9 cellular contexts compared by ENCODE assay signal in genomic region chr19:38564981-38565685, GRCh38. TPM values are rescaled to one million over a fixed set of nuclear protein-coding genes. Genes with fewer than 3 reads are reported as not detected.
DNase-seq lines count a peak whose midpoint lies in the region; ATAC-seq and TF ChIP-seq lines count a peak whose summit lies in the region.
"Had no signal": no experiment of that assay in that cellular context is flagged by ENCODE, and none has a peak within 500 bp of the region (broad histone marks: within the 10 kb centered on the region; RNA-seq: fewer than 3 reads in every experiment).

No MANE protein-coding gene starts in this region.

- H3K9me3 Mint-ChIP-seq in activated T-cell treated with anti-CD3 and anti-CD28 coated beads, Interleukin-2, amount 50 U/mL, for 4 hours: no peaks in the 10 kb centered on the region

- H3K4me1 Mint-ChIP-seq in activated T-cell treated with anti-CD3 and anti-CD28 coated beads, Interleukin-2, amount 50 U/mL, for 4 hours (ENCODE audit: low read depth): peaks cover 24% of the 10 kb centered on the region

- no peaks in the 10 kb centered on the region for H3K4me1 ChIP-seq in iPS-15b (ENCODE audit: control insufficient read depth, insufficient read depth, low read length)

- no peak overlapping the region for H3K27ac ChIP-seq in WERI-Rb-1

- H3K36me3 ChIP-seq in iPS-15b (ENCODE audit: control insufficient read depth, insufficient read depth, low read length) (peaks cover 27% of the 10 kb centered on the region), WERI-Rb-1 (no peaks in the 10 kb centered on the region)

- no peak for TF ChIP-seq CTCF in WERI-Rb-1 (IDR thresholded peaks at IDR 0.05; ENCODE audit: low read depth, low read length)

- H3K9me3 ChIP-seq in iPS-15b (ENCODE audit: control insufficient read depth, insufficient read depth, low read length) (no peaks in the 10 kb centered on the region), WERI-Rb-1 (ENCODE audit: severe bottlenecking) (no peaks in the 10 kb centered on the region)

- H3K4me3 Mint-ChIP-seq in activated T-cell treated with anti-CD3 and anti-CD28 coated beads, Interleukin-2, amount 50 U/mL, for 4 hours: peak overlapping the region; percentile 64

- peak; percentile 70 to 71 for ATAC-seq in activated T-cell treated with anti-CD3 and anti-CD28 coated beads, Interleukin-2, amount 50 U/mL, for 4 hours
- no peak for ATAC-seq in HG03457 (IDR thresholded peaks at IDR 0.05; ENCODE audit: unreplicated experiment)

- no peak overlapping the region for H3K9ac ChIP-seq in iPS-15b (ENCODE audit: low read depth, low read length)

- H3K36me3 Mint-ChIP-seq in activated T-cell treated with anti-CD3 and anti-CD28 coated beads, Interleukin-2, amount 50 U/mL, for 4 hours (ENCODE audit: insufficient read depth): no peaks in the 10 kb centered on the region

- H3K27me3 Mint-ChIP-seq in activated T-cell treated with anti-CD3 and anti-CD28 coated beads, Interleukin-2, amount 50 U/mL, for 4 hours (ENCODE audit: low read depth): peaks cover 12% of the 10 kb centered on the region

- DNase-seq in stimulated activated CD4-positive, alpha-beta T cell treated with anti-CD3 and anti-CD28 coated beads, Interleukin-15, amount 100 ng/mL, for 24 hours: peak; percentile 41
- DNase-seq in stimulated activated CD4-positive, alpha-beta T cell treated with anti-CD3 and anti-CD28 coated beads, Interleukin-4, amount 100 ng/mL, for 24 hours: no peak
- DNase-seq in activated T-cell treated with anti-CD3 and anti-CD28 coated beads, Interleukin-2, amount 50 U/mL, for 4 hours: no peak
- no peak for DNase-seq in NCI-H1436 (lab: John Stamatoyannopoulos, UW)
- no peak for DNase-seq in WERI-Rb-1
- no peak for DNase-seq in NCI-H1092 treated with DMSO at 0.1 percent for 48 hours (lab: John Stamatoyannopoulos, UW)
- DNase-seq: head of caudate nucleus had no signal

- H3K27me3 ChIP-seq in iPS-15b (ENCODE audit: control insufficient read depth, insufficient read depth, low read length) (peaks cover 5% of the 10 kb centered on the region), WERI-Rb-1 (ENCODE audit: insufficient read depth, low read depth, severe bottlenecking) (no peaks in the 10 kb centered on the region)

- peak overlapping the region; percentile 22 for H3K4me3 ChIP-seq in iPS-15b (ENCODE audit: low read depth, low read length)
- no peak overlapping the region for H3K4me3 ChIP-seq in WERI-Rb-1 (ENCODE audit: low read depth, low read length)

RNA-seq across cellular contexts. Expression of gene MAP4K1, which starts 52.6 kb away (rescaled TPM):
- 100 to 1,000 TPM; 109 to 130 (median 126) TPM for total RNA-seq in activated T-cell treated with anti-CD3 and anti-CD28 coated beads, Interleukin-2, amount 50 U/mL, for 4 hours

RNA-seq across cellular contexts. Expression of gene EIF3K, which starts 53.9 kb away (rescaled TPM):
- total RNA-seq in activated T-cell treated with anti-CD3 and anti-CD28 coated beads, Interleukin-2, amount 50 U/mL, for 4 hours: 100 to 1,000 TPM; 370 to 409 (median 401) TPM
